Comparison of ENCODE assay signal across 8 cellular contexts in genomic region chr6:32153835-32154513, GRCh38. TPM values are rescaled to one million over a fixed set of nuclear protein-coding genes. Genes with fewer than 3 reads are reported as not detected.
DNase-seq lines count a peak whose midpoint lies in the region; ATAC-seq and TF ChIP-seq lines count a peak whose summit lies in the region.

Gene PPT2, plus strand, starts transcription at chr6:32154141. Its CDS starts 454 bp downstream, at chr6:32154595.

- peak; percentile 85 for TF ChIP-seq POLR2A in erythroblast (IDR thresholded peaks at IDR 0.05; ENCODE audit: low read length)

- intact Hi-C loops in Panc1 (cut with micrococcal nuclease; ENCODE audit: unreplicated experiment), result loop anchor here (2.0 kb wide), 1 partner anchor 35 kb away; no protein-coding TSS in a partner anchor

- peak within 1 kb of the TSS; percentile 65 to 86 for H3K9ac ChIP-seq in mucosa of rectum (ENCODE audit: low read depth in 1 of 2, low read length in 2 of 2)

- no peaks in the 10 kb centered on the region; the same call in 1 of the 2 replicates for H3K36me3 ChIP-seq in Panc1 (ENCODE audit: control insufficient read depth, insufficient read depth, low read length)
- H3K36me3 ChIP-seq in mucosa of rectum (ENCODE audit: control insufficient read depth in 2 of 2, insufficient read depth in 2 of 2, low read length in 2 of 2), result peaks cover 5 to 17% of the 10 kb centered on the region in 2 donors

- CTCF ChIA-PET in Panc1 (lab: Charles Lee), result no interaction called here

- no peaks in the 10 kb centered on the region for H3K27me3 ChIP-seq in Panc1 (ENCODE audit: control insufficient read depth, insufficient read depth, low read length)
- H3K27me3 ChIP-seq in mucosa of rectum (ENCODE audit: control insufficient read depth in 2 of 2, insufficient read depth in 2 of 2, low read length in 2 of 2), result no peaks in the 10 kb centered on the region

- H3K27ac ChIP-seq in Panc1 (ENCODE audit: low read length), result peak within 1 kb of the TSS; percentile 84
- peak within 1 kb of the TSS; percentile 77 to 92 for H3K27ac ChIP-seq in mucosa of rectum (ENCODE audit: low read depth in 2 of 2, low read length in 2 of 2)

- in situ Hi-C loops in Panc1 (cut with HindIII; ENCODE audit: low pct_unique_long_range_greater_than_20kb, low sequenced_read_pairs), result no loop called here

- POLR2A ChIA-PET in Panc1 (lab: Charles Lee), result no interaction called here

- H3K36me3 Mint-ChIP-seq in IgD-negative memory B cell, result no peaks in the 10 kb centered on the region
- H3K36me3 Mint-ChIP-seq in activated T-cell treated with anti-CD3 and anti-CD28 coated beads, Interleukin-2, amount 50 U/mL, for 4 hours (ENCODE audit: insufficient read depth), result peaks cover 12% of the 10 kb centered on the region

- DNase-seq in GDM1 (lab: John Stamatoyannopoulos, UW) (peak; percentile 75), Panc1 (ENCODE audit: low read depth, low spot score) (peak; percentile 71), erythroblast (lab: John Stamatoyannopoulos, UW) (peak; percentile 89 to 95), GM19240 (ENCODE audit: insufficient read length, low spot score) (no peak)
- DNase-seq in activated T-cell treated with anti-CD3 and anti-CD28 coated beads, Interleukin-2, amount 50 U/mL, for 4 hours, result peak; percentile 56
- peak; percentile 39 to 69 for DNase-seq in stimulated activated CD8-positive, alpha-beta memory T cell treated with anti-CD3 and anti-CD28 coated beads, Interleukin-4, amount 100 ng/mL, for 1 hour (ENCODE audit: low read depth in 2 of 2, low spot score in 1 of 2)

- H3K4me3 ChIP-seq in Panc1 (ENCODE audit: low read depth in 2 of 2, low read length in 2 of 2) (peak within 1 kb of the TSS; percentile 81 to 96), mucosa of rectum (ENCODE audit: low read length in 2 of 2) (peak within 1 kb of the TSS; percentile 82 to 94)

- H3K4me1 Mint-ChIP-seq in IgD-negative memory B cell, result peaks cover 14 to 21% (median 19%) of the 10 kb centered on the region in 3 donors
- peaks cover 47% of the 10 kb centered on the region for H3K4me1 Mint-ChIP-seq in activated T-cell treated with anti-CD3 and anti-CD28 coated beads, Interleukin-2, amount 50 U/mL, for 4 hours (ENCODE audit: low read depth)

- peaks cover 35% of the 10 kb centered on the region for H3K27me3 Mint-ChIP-seq in IgD-negative memory B cell
- peaks cover 20% of the 10 kb centered on the region for H3K27me3 Mint-ChIP-seq in activated T-cell treated with anti-CD3 and anti-CD28 coated beads, Interleukin-2, amount 50 U/mL, for 4 hours (ENCODE audit: low read depth)

- TSS peak; percentile 85 for BruUV-seq in Panc1 (replicated peaks; lab: Mats Ljungman, UMichigan)

- H3K4me3 Mint-ChIP-seq in IgD-negative memory B cell, result peak within 1 kb of the TSS; percentile 82 to 100 (median 92)
- peak within 1 kb of the TSS; percentile 96 for H3K4me3 Mint-ChIP-seq in activated T-cell treated with anti-CD3 and anti-CD28 coated beads, Interleukin-2, amount 50 U/mL, for 4 hours

- ATAC-seq in Panc1, result peak; percentile 83
- peak; percentile 80 to 83 for ATAC-seq in activated T-cell treated with anti-CD3 and anti-CD28 coated beads, Interleukin-2, amount 50 U/mL, for 4 hours

- H3K4me1 ChIP-seq in Panc1 (ENCODE audit: control insufficient read depth, insufficient read depth, low read length) (peaks cover 21% of the 10 kb centered on the region), mucosa of rectum (ENCODE audit: control insufficient read depth in 2 of 2, insufficient read depth in 2 of 2, low read length in 2 of 2) (peaks cover 13 to 21% of the 10 kb centered on the region in 2 donors)

- peak within 1 kb of the TSS; percentile 18 to 80 (median 58) for H3K27ac Mint-ChIP-seq in IgD-negative memory B cell

- H3K9me3 ChIP-seq in Panc1 (ENCODE audit: control insufficient read depth, insufficient read depth, low read depth, low read length) (no peaks in the 10 kb centered on the region), mucosa of rectum (ENCODE audit: control insufficient read depth in 2 of 2, low read length in 2 of 2) (no peaks in the 10 kb centered on the region)

- TF ChIP-seq CTCF in Panc1 (IDR thresholded peaks at IDR 0.05), result no peak

- peaks cover 0 to 3% (median 0%) of the 10 kb centered on the region in 3 donors for H3K9me3 Mint-ChIP-seq in IgD-negative memory B cell
- H3K9me3 Mint-ChIP-seq in activated T-cell treated with anti-CD3 and anti-CD28 coated beads, Interleukin-2, amount 50 U/mL, for 4 hours, result no peaks in the 10 kb centered on the region

RNA-seq across cellular contexts. Expression of gene PPT2, which starts in this region (rescaled TPM):
- polyA plus RNA-seq in IgD-negative memory B cell, result 1.5 TPM
- total RNA-seq in Panc1 (2021; ENCODE audit: unreplicated experiment), result 20.1 TPM
- 15.2 TPM for polyA plus RNA-seq in Panc1 (2012; ENCODE audit: insufficient read length)
- 10 to 100 TPM; 18.7 to 27.0 (median 20.2) TPM for total RNA-seq in activated T-cell treated with anti-CD3 and anti-CD28 coated beads, Interleukin-2, amount 50 U/mL, for 4 hours
